In genomic region chr6:132100388-132100990, GRCh38 we compare ENCODE assay signal across 25 cellular contexts.
DNase-seq lines count a peak whose midpoint lies in the region; ATAC-seq, FAIRE-seq and TF ChIP-seq lines count a peak whose summit lies in the region.
"Had no signal": no experiment of that assay in that cellular context is flagged by ENCODE, and none has a peak within 500 bp of the region (broad histone marks: within the 10 kb centered on the region; RNA-seq: fewer than 3 reads in every experiment).

No MANE protein-coding gene starts in this region.

- DNase-seq in IMR-90 (no peak), ascending aorta (ENCODE audit: low spot score in 2 of 2) (no peak), keratinocyte (ENCODE audit: low read depth, low spot score) (no peak), tibial artery (no peak), neural progenitor cell (ENCODE audit: low spot score) (no peak)
- DNase-seq: ACHN; CD4-positive, alpha-beta T cell; COR-L47; DMS153; GOT3; HCEC 1CT; Kasumi-1; MG63; NCI-H1417 treated with DMSO at 0.1 percent for 48 hours; NCI-H187; NCI-H446; NCI-H526; PC-9; RPMI8226; SHP77 had no signal

- H2AK5ac ChIP-seq in IMR-90 (ENCODE audit: low read depth, low read length), result peak overlapping the region; percentile 84; the same call in 1 of the 2 replicates

- FAIRE-seq in keratinocyte (lab: Jason Lieb, UNC), result peak; percentile 43
- FAIRE-seq: GM12892, HTR-8/SVneo had no signal

- H3K36me3 ChIP-seq in IMR-90 (ENCODE audit: control insufficient read depth, insufficient read depth, low read length), result no peaks in the 10 kb centered on the region
- H3K36me3 ChIP-seq in ascending aorta, result no peaks in the 10 kb centered on the region
- no peaks in the 10 kb centered on the region for H3K36me3 ChIP-seq in keratinocyte (ENCODE audit: control insufficient read depth in 2 of 2, extremely low read depth in 1 of 2, insufficient read depth in 2 of 2, low read length in 2 of 2)
- no peaks in the 10 kb centered on the region for H3K36me3 ChIP-seq in tibial artery
- no peaks in the 10 kb centered on the region for H3K36me3 ChIP-seq in neural progenitor cell
- H3K36me3 ChIP-seq: BLaER1, MG63 had no signal

- CTCF ChIA-PET in IMR-90 (lab: Yijun Ruan, JAX), result interaction anchor here (0.8 to 1.1 kb wide), 2 partner anchors 13 to 33 kb away, joined by 3 read pairs; no protein-coding TSS in a partner anchor

- no peaks in the 10 kb centered on the region for H3K4me1 Mint-ChIP-seq in neural progenitor cell

- H2AK9ac ChIP-seq in IMR-90 (replicated peaks; ENCODE audit: low read depth, low read length, poor library complexity), result no peak overlapping the region

- H3K4me1 ChIP-seq in IMR-90 (ENCODE audit: control insufficient read depth, insufficient read depth, low read length) (peaks cover 5% of the 10 kb centered on the region; the same call in 1 of the 2 replicates), ascending aorta (peaks cover 0 to 30% of the 10 kb centered on the region in 2 donors), keratinocyte (ENCODE audit: control insufficient read depth, extremely low read depth, insufficient read depth, low read length) (no peaks in the 10 kb centered on the region), tibial artery (peaks cover 0 to 21% (median 5%) of the 10 kb centered on the region in 4 donors), neural progenitor cell (no peaks in the 10 kb centered on the region)
- H3K4me1 ChIP-seq: BLaER1 had no signal

- WGBS in IMR-90 (ENCODE audit: extremely low coverage in 2 of 2, insufficient read length in 1 of 2), 2 experiments, result no CpG with 5 or more reads among the region's 4 CpGs

- peak overlapping the region; percentile 92 for H3K18ac ChIP-seq in IMR-90 (ENCODE audit: low read depth, low read length)

- ATAC-seq in IMR-90 (ENCODE audit: low read depth) (peak; percentile 14; the same call in 1 of the 2 replicates), HG03460 (IDR thresholded peaks at IDR 0.05; ENCODE audit: unreplicated experiment) (no peak), GM18868 (IDR thresholded peaks at IDR 0.05; ENCODE audit: unreplicated experiment) (no peak)

- H3K56ac ChIP-seq in IMR-90 (ENCODE audit: extremely low read depth, insufficient read depth, low read length), result no peak overlapping the region

- H4K5ac ChIP-seq in IMR-90 (ENCODE audit: low read depth, low read length), result peak overlapping the region; percentile 95; the same call in 1 of the 2 replicates

- POLR2A ChIA-PET in IMR-90 (lab: Charles Lee; ENCODE audit: unreplicated experiment), result no interaction called here

- no peak overlapping the region for H3K23ac ChIP-seq in IMR-90 (ENCODE audit: low read depth, low read length)

- H3K27ac ChIP-seq in IMR-90 (ENCODE audit: insufficient read depth, low read length) (no peak overlapping the region), ascending aorta (peak overlapping the region; percentile 39 to 58), keratinocyte (ENCODE audit: control insufficient read depth, insufficient read depth, low read length) (no peak overlapping the region), tibial artery (peak overlapping the region; percentile 50 to 51), neural progenitor cell (no peak overlapping the region)
- H3K27ac ChIP-seq: BLaER1, PC-9 had no signal

- H3K4ac ChIP-seq in IMR-90 (ENCODE audit: low read depth, low read length), result peak overlapping the region; percentile 39; the same call in 1 of the 2 replicates

- peak overlapping the region in 1 of 2 experiments; percentile 22; a peak in 1 of 4 replicates for H4K8ac ChIP-seq in IMR-90 (ENCODE audit: low read depth in 2 of 2, low read length in 2 of 2)

- no peak for TF ChIP-seq POLR2A in IMR-90 (IDR thresholded peaks at IDR 0.05; ENCODE audit: low read depth, low read length)

- no peak for TF ChIP-seq RAD21 in IMR-90 (IDR thresholded peaks at IDR 0.05; ENCODE audit: low read length)

- peak overlapping the region; percentile 45; the same call in 2 of the 3 replicates for H2BK15ac ChIP-seq in IMR-90 (ENCODE audit: low read depth, low read length)

- H4K20me1 ChIP-seq in IMR-90 (ENCODE audit: insufficient read depth, low read length), result no peaks in the 10 kb centered on the region
- H4K20me1 ChIP-seq in keratinocyte (ENCODE audit: control insufficient read depth, extremely low read depth, insufficient read depth, low read length), result no peaks in the 10 kb centered on the region
- H4K20me1 ChIP-seq in neural progenitor cell (ENCODE audit: low read depth), result no peaks in the 10 kb centered on the region
- H4K20me1 ChIP-seq: BLaER1 had no signal

- TF ChIP-seq CTCF in IMR-90 (conservative IDR thresholded peaks at IDR 0.05; ENCODE audit: low read depth, low read length) (no peak), ascending aorta (IDR thresholded peaks at IDR 0.05) (no peak), keratinocyte (optimal IDR thresholded peaks at IDR 0.05 in 1 of 3, IDR thresholded peaks at IDR 0.05 in 1 of 3, conservative IDR thresholded peaks at IDR 0.05 in 1 of 3; ENCODE audit: extremely low read depth in 1 of 3, insufficient read depth in 2 of 3, low read length in 3 of 3) (no peak), tibial artery (IDR thresholded peaks at IDR 0.05) (no peak), neural progenitor cell (IDR thresholded peaks at IDR 0.05) (no peak)

- no peaks in the 10 kb centered on the region for H3K27me3 Mint-ChIP-seq in neural progenitor cell (ENCODE audit: insufficient read depth, low read depth)
- H3K27me3 Mint-ChIP-seq: CD4-positive, alpha-beta T cell had no signal

- H3K9me1 ChIP-seq in IMR-90 (ENCODE audit: insufficient read depth, low read length), result no peaks in the 10 kb centered on the region
- no peaks in the 10 kb centered on the region for H3K9me1 ChIP-seq in keratinocyte (ENCODE audit: control insufficient read depth, extremely low read depth, insufficient read depth, low read length)

- peak overlapping the region; percentile 82 for H2BK120ac ChIP-seq in IMR-90 (ENCODE audit: low read depth, low read length)

- intact Hi-C loops in IMR-90 (cut with micrococcal nuclease) (no loop called here), ascending aorta (cut with DNase I) (no loop called here), tibial artery (cut with DNase I; ENCODE audit: low total_unique reads) (no loop called here)

- H3K27me3 ChIP-seq in IMR-90 (ENCODE audit: control insufficient read depth, insufficient read depth, low read length), result no peaks in the 10 kb centered on the region
- H3K27me3 ChIP-seq in ascending aorta, result no peaks in the 10 kb centered on the region
- no peaks in the 10 kb centered on the region for H3K27me3 ChIP-seq in keratinocyte (ENCODE audit: control insufficient read depth, extremely low read depth, insufficient read depth, low read length)
- no peaks in the 10 kb centered on the region for H3K27me3 ChIP-seq in tibial artery
- H3K27me3 ChIP-seq in neural progenitor cell, result no peaks in the 10 kb centered on the region
- H3K27me3 ChIP-seq: BLaER1, MG63 had no signal

- H3K4me3 ChIP-seq in IMR-90 (ENCODE audit: insufficient read depth, low read depth, low read length) (no peak overlapping the region), ascending aorta (no peak overlapping the region), keratinocyte (ENCODE audit: control insufficient read depth in 2 of 3, extremely low read depth in 1 of 3, insufficient read depth in 2 of 3, low read depth in 1 of 3, low read length in 3 of 3) (no peak overlapping the region), tibial artery (no peak overlapping the region), neural progenitor cell (no peak overlapping the region)
- H3K4me3 ChIP-seq: BLaER1, MG63, PC-9 had no signal

- H2AFZ ChIP-seq in IMR-90 (replicated peaks; ENCODE audit: low read length, poor library complexity) (no peak overlapping the region), keratinocyte (ENCODE audit: control insufficient read depth, low read length) (no peak overlapping the region), neural progenitor cell (replicated peaks) (no peak overlapping the region)
- H2AFZ ChIP-seq: PC-9 had no signal

- peak overlapping the region; percentile 37 for H2BK5ac ChIP-seq in IMR-90 (ENCODE audit: low read depth, low read length, poor library complexity, severe bottlenecking)

- no peak overlapping the region for H3K4me3 Mint-ChIP-seq in neural progenitor cell
- H3K4me3 Mint-ChIP-seq: CD4-positive, alpha-beta T cell had no signal

- BruUV-seq in IMR-90 (replicated peaks; lab: Mats Ljungman, UMichigan), result no TSS peak

- H3K14ac ChIP-seq in IMR-90 (replicated peaks; ENCODE audit: low read depth, low read length), result peak overlapping the region; percentile 50

- no peak overlapping the region for H3K27ac Mint-ChIP-seq in neural progenitor cell
- H3K27ac Mint-ChIP-seq: CD4-positive, alpha-beta T cell had no signal

- H3K9me3 Mint-ChIP-seq in neural progenitor cell, result peaks cover 10% of the 10 kb centered on the region
- H3K9me3 Mint-ChIP-seq: CD4-positive, alpha-beta T cell had no signal

- H2BK20ac ChIP-seq in IMR-90 (ENCODE audit: low read depth, low read length), result peak overlapping the region; percentile 91; the same call in 1 of the 2 replicates

- no peaks in the 10 kb centered on the region for H3K79me2 ChIP-seq in keratinocyte (ENCODE audit: control insufficient read depth, insufficient read depth, low read length)
- H3K79me2 ChIP-seq in neural progenitor cell (ENCODE audit: low read depth), result no peaks in the 10 kb centered on the region

- no peaks in the 10 kb centered on the region for H3F3A ChIP-seq in neural progenitor cell (ENCODE audit: low read depth)

- peaks cover 2% of the 10 kb centered on the region; the same call in 1 of the 2 replicates for H3K9me3 ChIP-seq in IMR-90 (ENCODE audit: control insufficient read depth, insufficient read depth, low read length)
- H3K9me3 ChIP-seq in ascending aorta, result no peaks in the 10 kb centered on the region
- no peaks in the 10 kb centered on the region for H3K9me3 ChIP-seq in keratinocyte (ENCODE audit: control insufficient read depth, low read depth, low read length)
- H3K9me3 ChIP-seq in tibial artery, result no peaks in the 10 kb centered on the region
- H3K9me3 ChIP-seq in neural progenitor cell (ENCODE audit: low read depth), result no peaks in the 10 kb centered on the region

- dilution Hi-C loops in IMR-90 (cut with HindIII; ENCODE audit: low sequenced_read_pairs, unreplicated experiment) (no loop called here), keratinocyte (cut with MboI; ENCODE audit: extremely low pct_ligation_motif_present, low sequenced_read_pairs) (no loop called here)

- no peaks in the 10 kb centered on the region for H3K79me1 ChIP-seq in IMR-90 (ENCODE audit: low read depth in 1 of 2, low read length in 2 of 2)

- H3K4me2 ChIP-seq in IMR-90 (ENCODE audit: low read depth, low read length) (peak overlapping the region; percentile 31; the same call in 1 of the 2 replicates), keratinocyte (ENCODE audit: control insufficient read depth, extremely low read depth, insufficient read depth, low read depth, low read length) (no peak overlapping the region), neural progenitor cell (no peak overlapping the region)
- H3K4me2 ChIP-seq: BLaER1, PC-9 had no signal

- no peak overlapping the region for H4K91ac ChIP-seq in IMR-90 (ENCODE audit: insufficient read depth, low read depth, low read length)

- no peak overlapping the region for H3K9ac ChIP-seq in IMR-90 (ENCODE audit: low read depth, low read length)
- H3K9ac ChIP-seq in keratinocyte (ENCODE audit: control insufficient read depth, extremely low read depth, insufficient read depth, low read length), result no peak overlapping the region
- H3K9ac ChIP-seq in neural progenitor cell, result no peak overlapping the region
- H3K9ac ChIP-seq: BLaER1 had no signal

- in situ Hi-C loops in IMR-90 (cut with MboI; ENCODE audit: low sequenced_read_pairs), result no loop called here

- H3K36me3 Mint-ChIP-seq in neural progenitor cell, result peaks cover 3% of the 10 kb centered on the region

Comparison
In these comparisons a context has a peak if more than half of its experiments do, and no peak if none do; other contexts are left out.
1. H3K27ac ChIP-seq: peak in ascending aorta (2 of 2) and tibial artery (2 of 2); none in IMR-90 (single experiment), keratinocyte (single experiment) and neural progenitor cell (single experiment).